Comparison of ENCODE assay signal across 8 cellular contexts in genomic region chr2:120231974-120232635, GRCh38. TPM values are rescaled to one million over a fixed set of nuclear protein-coding genes. Genes with fewer than 3 reads are reported as not detected.
A peak's percentile ranks its signal among the peaks of the same experiment; 100 is the strongest.
DNase-seq lines count a peak whose midpoint lies in the region; ATAC-seq, FAIRE-seq and TF ChIP-seq lines count a peak whose summit lies in the region.

No MANE protein-coding gene starts in this region.

- H3K27ac ChIP-seq in ovary = peak overlapping the region in 1 of 2 donors; percentile 46
- peak overlapping the region; percentile 66 to 75 for H3K27ac ChIP-seq in uterus

- H3K4me1 ChIP-seq in ovary (ENCODE audit: insufficient read depth) (peaks cover 3% of the 10 kb centered on the region), uterus (no peaks in the 10 kb centered on the region)

- 16 to 18% (median 18%) methylated on average over 15 of the region's 15 CpGs for WGBS in ovary, 3 donors

- H3K4me3 ChIP-seq in epithelial cell of esophagus (ENCODE audit: low read length) (peak overlapping the region; percentile 14), ovary (peak overlapping the region; percentile 30), uterus (peak overlapping the region; percentile 27 to 44)

- intact Hi-C loops in Right ventricle myocardium inferior (cut with DNase I) (no loop called here), Right ventricle myocardium superior (cut with DNase I) (no loop called here), ovary (cut with DNase I) (no loop called here), uterus (cut with DNase I; ENCODE audit: low total_unique reads) (no loop called here)

- H3K9me3 ChIP-seq in ovary (no peaks in the 10 kb centered on the region), uterus (no peaks in the 10 kb centered on the region)

- H3K27me3 ChIP-seq in ovary (no peaks in the 10 kb centered on the region), uterus (no peaks in the 10 kb centered on the region)

- H3K36me3 ChIP-seq in ovary (no peaks in the 10 kb centered on the region), uterus (no peaks in the 10 kb centered on the region)

- TF ChIP-seq CTCF in epithelial cell of esophagus (IDR thresholded peaks at IDR 0.05; ENCODE audit: insufficient read depth, low read depth, low read length, missing control alignments) (no peak), ovary (IDR thresholded peaks at IDR 0.05) (no peak), uterus (IDR thresholded peaks at IDR 0.05) (no peak)

- DNase-seq in Right ventricle myocardium inferior (ENCODE audit: missing footprints) (no peak), Right ventricle myocardium superior (no peak), epithelial cell of esophagus (ENCODE audit: low read depth) (peak; percentile 45), ovary (peak in 2 of 5 donors; percentile 27 to 31), uterus (peak in 1 of 2 donors; percentile 22), frontal cortex (ENCODE audit: low spot score in 2 of 2) (no peak)
- peak; percentile 58 for DNase-seq in activated CD4-positive, alpha-beta T cell treated with anti-CD3 and anti-CD28 coated beads for 1 hour

- peak; percentile 18 for ATAC-seq in Right ventricle myocardium inferior
- no peak for ATAC-seq in Right ventricle myocardium superior (ENCODE audit: poor library complexity)
- ATAC-seq in HG03342 (IDR thresholded peaks at IDR 0.05; ENCODE audit: unreplicated experiment) = peak; percentile 93

- TF ChIP-seq EP300 in ovary (IDR thresholded peaks at IDR 0.05) = no peak

- TF ChIP-seq POLR2A in ovary (IDR thresholded peaks at IDR 0.05) = no peak
- TF ChIP-seq POLR2A in uterus (IDR thresholded peaks at IDR 0.05) = no peak

- no peak for FAIRE-seq in frontal cortex (lab: Jason Lieb, UNC)

RNA-seq across cellular contexts. Expression of gene TMEM185B, which starts 8.9 kb away (rescaled TPM):
- total RNA-seq in Right ventricle myocardium inferior (20.6 TPM), Right ventricle myocardium superior (21.1 TPM), ovary (10 to 100 TPM; 10.9 to 26.0 (median 14.5) TPM), uterus (10 to 100 TPM; 11.5 to 34.6 (median 22.0) TPM), frontal cortex (15.1 TPM)
- polyA plus RNA-seq in ovary = 10 to 100 TPM in 1 of 2 donors, 1 to 10 TPM in 1; 6.4 to 22.6 TPM

RNA-seq across cellular contexts. Expression of gene RALB, which starts 20.5 kb away (rescaled TPM):
- total RNA-seq in Right ventricle myocardium inferior (52.0 TPM), Right ventricle myocardium superior (48.8 TPM), ovary (10 to 100 TPM; 18.2 to 41.2 (median 32.5) TPM), uterus (10 to 100 TPM; 54.1 to 96.7 (median 78.2) TPM), frontal cortex (39.9 TPM)
- polyA plus RNA-seq in ovary = 10 to 100 TPM; 45.1 to 92.7 TPM

Comparison
In these comparisons a context has a peak if more than half of its experiments do, and no peak if none do; other contexts are left out.
1. DNase-seq: peak in activated CD4-positive, alpha-beta T cell treated with anti-CD3 and anti-CD28 coated beads for 1 hour (single experiment) and epithelial cell of esophagus (single experiment); none in Right ventricle myocardium inferior (single experiment), Right ventricle myocardium superior (single experiment) and frontal cortex (0 of 2).
2. Peak in every context shown above with its lines, with median percentiles within 50 percentile points of each other: H3K4me3 ChIP-seq.